In genomic region chrX:7119927-7120577, GRCh38 we compare ENCODE assay signal across 15 cellular contexts. TPM values are rescaled to one million over a fixed set of nuclear protein-coding genes. Genes with fewer than 3 reads are reported as not detected.
DNase-seq lines count a peak whose midpoint lies in the region; ATAC-seq, FAIRE-seq and TF ChIP-seq lines count a peak whose summit lies in the region.
"Had no signal": no experiment of that assay in that cellular context is flagged by ENCODE, and none has a peak within 500 bp of the region (broad histone marks: within the 10 kb centered on the region; RNA-seq: fewer than 3 reads in every experiment).

No MANE protein-coding gene starts in this region.

- H2AFZ ChIP-seq in HepG2 (ENCODE audit: low read length) (no peak overlapping the region), osteoblast (ENCODE audit: low read length) (no peak overlapping the region)

- peaks cover 54% of the 10 kb centered on the region for H3K36me3 Mint-ChIP-seq in activated T-cell treated with anti-CD3 and anti-CD28 coated beads, Interleukin-2, amount 50 U/mL, for 24 hours (ENCODE audit: low read depth)
- H3K36me3 Mint-ChIP-seq in activated CD8-positive, alpha-beta memory T cell treated with anti-CD3 and anti-CD28 coated beads, Interleukin-2, amount 10 ng/mL, durations not matched to agents 7 days and 5 days, result peaks cover 7% of the 10 kb centered on the region

- H3K4me2 ChIP-seq in HepG2 (ENCODE audit: low read depth, low read length) (peak overlapping the region; percentile 65), osteoblast (ENCODE audit: insufficient read depth, low read length) (no peak overlapping the region)
- H3K4me2 ChIP-seq: smooth muscle cell had no signal

- ATAC-seq in HepG2 (peak; percentile 78), GM21360 (IDR thresholded peaks at IDR 0.05; ENCODE audit: unreplicated experiment) (no peak)
- ATAC-seq in activated CD8-positive, alpha-beta memory T cell treated with anti-CD3 and anti-CD28 coated beads, Interleukin-2, amount 10 ng/mL, durations not matched to agents 7 days and 5 days, result no peak

- BruUV-seq in HepG2 (replicated peaks; lab: Mats Ljungman, UMichigan), result no TSS peak

- peaks cover 2% of the 10 kb centered on the region; the same call in 1 of the 2 replicates for H4K20me1 ChIP-seq in HepG2 (ENCODE audit: insufficient read depth, low read length)
- peaks cover 38% of the 10 kb centered on the region for H4K20me1 ChIP-seq in osteoblast (ENCODE audit: insufficient read depth, low read length)

- peaks cover 22% of the 10 kb centered on the region for H3K4me1 ChIP-seq in SJSA1 (replicated peaks)
- peaks cover 22% of the 10 kb centered on the region for H3K4me1 ChIP-seq in HepG2 (ENCODE audit: insufficient read depth, low read length)
- H3K4me1 ChIP-seq in urinary bladder (ENCODE audit: insufficient read depth), result no peaks in the 10 kb centered on the region
- peaks cover 9% of the 10 kb centered on the region for H3K4me1 ChIP-seq in osteoblast (ENCODE audit: insufficient read depth, low read length)

- no peak overlapping the region for H3K9ac ChIP-seq in HepG2 (ENCODE audit: insufficient read depth, low read depth, low read length)

- H3K4me3 ChIP-seq in SJSA1, result no peak overlapping the region
- H3K4me3 ChIP-seq in HepG2 (replicated peaks in 1 of 3; ENCODE audit: insufficient read depth in 1 of 3, low read depth in 2 of 3, low read length in 3 of 3), result peak overlapping the region in 2 of 3 experiments; percentile 6 to 37; a peak in 3 of 6 replicates
- H3K4me3 ChIP-seq in urinary bladder (ENCODE audit: low read depth, low read length), result no peak overlapping the region
- no peak overlapping the region for H3K4me3 ChIP-seq in osteoblast (ENCODE audit: insufficient read depth, low read length)
- H3K4me3 ChIP-seq: smooth muscle cell had no signal

- H3K79me2 ChIP-seq in HepG2 (ENCODE audit: insufficient read depth, low read length) (peaks cover 2% of the 10 kb centered on the region), osteoblast (ENCODE audit: insufficient read depth, low read length) (peaks cover 63% of the 10 kb centered on the region)

- H3K9me3 ChIP-seq in SJSA1 (replicated peaks), result no peaks in the 10 kb centered on the region
- H3K9me3 ChIP-seq in HepG2 (ENCODE audit: low read length), result no peaks in the 10 kb centered on the region
- no peaks in the 10 kb centered on the region for H3K9me3 ChIP-seq in osteoblast (ENCODE audit: low read depth, low read length)

- no peaks in the 10 kb centered on the region for H3K27me3 Mint-ChIP-seq in activated T-cell treated with anti-CD3 and anti-CD28 coated beads, Interleukin-2, amount 50 U/mL, for 24 hours
- H3K27me3 Mint-ChIP-seq in activated CD8-positive, alpha-beta memory T cell treated with anti-CD3 and anti-CD28 coated beads, Interleukin-2, amount 10 ng/mL, durations not matched to agents 7 days and 5 days, result no peaks in the 10 kb centered on the region
- H3K27me3 Mint-ChIP-seq: dendritic cell treated with granulocyte-macrophage colony-stimulating factor and Interleukin-4, amounts not matched to agents 40 ng/mL and 50 ng/mL, for 4 days had no signal

- no peak for TF ChIP-seq POLR2A in HepG2 (IDR thresholded peaks at IDR 0.05; ENCODE audit: insufficient read depth in 1 of 2, low read depth in 2 of 2, low read length in 2 of 2)

- H3K27ac Mint-ChIP-seq in activated T-cell treated with anti-CD3 and anti-CD28 coated beads, Interleukin-2, amount 50 U/mL, for 24 hours, result peak overlapping the region; percentile 33
- H3K27ac Mint-ChIP-seq in activated CD8-positive, alpha-beta memory T cell treated with anti-CD3 and anti-CD28 coated beads, Interleukin-2, amount 10 ng/mL, durations not matched to agents 7 days and 5 days, result no peak overlapping the region
- H3K27ac Mint-ChIP-seq: dendritic cell treated with granulocyte-macrophage colony-stimulating factor and Interleukin-4, amounts not matched to agents 40 ng/mL and 50 ng/mL, for 4 days had no signal

- POLR2A ChIA-PET in HepG2 (lab: Yijun Ruan, JAX), result no interaction called here

- TF ChIP-seq CTCF in HepG2 (CRISPR knock-in tag; IDR thresholded peaks at IDR 0.05) (no peak), osteoblast (IDR thresholded peaks at IDR 0.05; ENCODE audit: extremely low read depth, low read depth, low read length) (no peak)

- intact Hi-C loops in HepG2 (cut with micrococcal nuclease; ENCODE audit: unreplicated experiment), result no loop called here

- H3K27me3 ChIP-seq in SJSA1 (replicated peaks) (no peaks in the 10 kb centered on the region), HepG2 (ENCODE audit: control insufficient read depth in 1 of 2, insufficient read depth in 2 of 2, low read length in 2 of 2) (no peaks in the 10 kb centered on the region), osteoblast (ENCODE audit: insufficient read depth, low read length) (no peaks in the 10 kb centered on the region)

- no peak for TF ChIP-seq EP300 in HepG2 (IDR thresholded peaks at IDR 0.05; ENCODE audit: low read depth in 2 of 2, low read length in 2 of 2)
- TF ChIP-seq EP300 in HepG2 (CRISPR knock-in tag; IDR thresholded peaks at IDR 0.05; ENCODE audit: borderline replicate concordance), result no peak

- H3K36me3 ChIP-seq in SJSA1 (no peaks in the 10 kb centered on the region), HepG2 (replicated peaks in 1 of 2; ENCODE audit: control insufficient read depth in 1 of 2, insufficient read depth in 2 of 2, low read length in 2 of 2) (no peaks in the 10 kb centered on the region), urinary bladder (ENCODE audit: insufficient read depth) (no peaks in the 10 kb centered on the region), osteoblast (ENCODE audit: insufficient read depth, low read length) (no peaks in the 10 kb centered on the region)

- WGBS in HepG2 (ENCODE audit: low lambda C conversion rate), result 39% methylated on average over 8 of the region's 9 CpGs
- WGBS in urinary bladder, result 82% methylated on average over 9 of the region's 9 CpGs

- no peak for DNase-seq in activated T-cell treated with anti-CD3 and anti-CD28 coated beads, Interleukin-2, amount 50 U/mL, for 24 hours
- no peak for DNase-seq in activated T-cell treated with anti-CD3 and anti-CD28 coated beads, Interleukin-2, amount 50 U/mL, for 48 hours
- DNase-seq in SJSA1 (ENCODE audit: low read depth in 1 of 2, low spot score in 2 of 2), result no peak
- peak; percentile 31 for DNase-seq in HepG2 (ENCODE audit: low spot score)
- DNase-seq in activated CD8-positive, alpha-beta memory T cell treated with anti-CD3 and anti-CD28 coated beads, Interleukin-2, amount 10 ng/mL, durations not matched to agents 7 days and 5 days, result no peak
- DNase-seq in osteoblast (ENCODE audit: insufficient read length, low spot score, missing footprints), result no peak
- DNase-seq: activated CD4-positive, alpha-beta T cell treated with anti-CD3 and anti-CD28 coated beads for 48 hours; activated T-cell treated with anti-CD3 and anti-CD28 coated beads, Interleukin-2, amount 50 U/mL, for 1 hour; amniotic stem cell; NCI-H524; T-helper 2 cell had no signal

- H3K4me1 Mint-ChIP-seq in activated T-cell treated with anti-CD3 and anti-CD28 coated beads, Interleukin-2, amount 50 U/mL, for 24 hours (ENCODE audit: low read depth), result peaks cover 47% of the 10 kb centered on the region
- peaks cover 10% of the 10 kb centered on the region for H3K4me1 Mint-ChIP-seq in activated CD8-positive, alpha-beta memory T cell treated with anti-CD3 and anti-CD28 coated beads, Interleukin-2, amount 10 ng/mL, durations not matched to agents 7 days and 5 days

- H3K9me3 Mint-ChIP-seq in activated T-cell treated with anti-CD3 and anti-CD28 coated beads, Interleukin-2, amount 50 U/mL, for 24 hours, result no peaks in the 10 kb centered on the region
- no peaks in the 10 kb centered on the region for H3K9me3 Mint-ChIP-seq in activated CD8-positive, alpha-beta memory T cell treated with anti-CD3 and anti-CD28 coated beads, Interleukin-2, amount 10 ng/mL, durations not matched to agents 7 days and 5 days (ENCODE audit: low read depth)
- H3K9me3 Mint-ChIP-seq: dendritic cell treated with granulocyte-macrophage colony-stimulating factor and Interleukin-4, amounts not matched to agents 40 ng/mL and 50 ng/mL, for 4 days had no signal

- H3K4me3 Mint-ChIP-seq in activated T-cell treated with anti-CD3 and anti-CD28 coated beads, Interleukin-2, amount 50 U/mL, for 24 hours, result no peak overlapping the region
- no peak overlapping the region for H3K4me3 Mint-ChIP-seq in activated CD8-positive, alpha-beta memory T cell treated with anti-CD3 and anti-CD28 coated beads, Interleukin-2, amount 10 ng/mL, durations not matched to agents 7 days and 5 days
- H3K4me3 Mint-ChIP-seq: dendritic cell treated with granulocyte-macrophage colony-stimulating factor and Interleukin-4, amounts not matched to agents 40 ng/mL and 50 ng/mL, for 4 days had no signal

- no peak for TF ChIP-seq RAD21 in HepG2 (CRISPR knock-in tag; IDR thresholded peaks at IDR 0.05)

- H3K27ac ChIP-seq in SJSA1 (peak overlapping the region; percentile 56), HepG2 (ENCODE audit: extremely low read length, insufficient read depth, low read length) (peak overlapping the region; percentile 69), urinary bladder (ENCODE audit: low read depth) (peak overlapping the region; percentile 52), osteoblast (ENCODE audit: low read depth, low read length) (no peak overlapping the region)

- CTCF ChIA-PET in HepG2 (lab: Yijun Ruan, JAX; ENCODE audit: low intra/inter-chr PET ratio, low total read pairs), result no interaction called here
- CTCF ChIA-PET in activated CD8-positive, alpha-beta memory T cell treated with anti-CD3 and anti-CD28 coated beads, Interleukin-2, amount 10 ng/mL, durations not matched to agents 7 days and 5 days (lab: Charles Lee), result no interaction called here

- in situ Hi-C loops in HepG2 (cut with HindIII; ENCODE audit: extremely low pct_ligation_motif_present, low pct_unique_long_range_greater_than_20kb), result no loop called here

- no peak for FAIRE-seq in HepG2 (lab: Jason Lieb, UNC)

RNA-seq across cellular contexts. Expression of gene STS, which starts 27.5 kb away (rescaled TPM):
- 2.4 and 4.4 TPM in 2 replicates for total RNA-seq in SJSA1 (2014; rRNA removed; shearing (Covaris generic))
- total RNA-seq in HepG2 (2016; rRNA removed; fragmentation: Illumina TruSeq; extraction: Trizol), result 1.5 and 2.0 TPM in 2 replicates
- total RNA-seq in HepG2 (2016; cell fraction: cytosol; rRNA removed; fragmentation: Illumina TruSeq; extraction: Trizol; ENCODE audit: low read depth), result 0.40 and 0.53 TPM in 2 replicates
- 1.6 and 2.1 TPM in 2 replicates for total RNA-seq in HepG2 (2016; cell fraction: insoluble cytoplasmic fraction; rRNA removed; fragmentation: Illumina TruSeq; extraction: Trizol)
- 1.9 TPM in 2 replicates for total RNA-seq in HepG2 (2016; cell fraction: membrane; rRNA removed; fragmentation: Illumina TruSeq; extraction: Trizol)
- 1.4 and 1.7 TPM in 2 replicates for total RNA-seq in HepG2 (2016; cell fraction: nucleus; rRNA removed; fragmentation: Illumina TruSeq; extraction: Trizol)
- 0.87 and 0.88 TPM in 2 replicates for polyA plus RNA-seq in HepG2 (2011; rRNA removed)
- polyA plus RNA-seq in HepG2 (2011; cell fraction: cytosol; rRNA removed), result 0.60 and 0.95 TPM in 2 replicates
- polyA plus RNA-seq in HepG2 (2011; cell fraction: nucleus; rRNA removed), result 0.32 and 0.54 TPM in 2 replicates
- 1.0 and 1.2 TPM in 2 replicates for polyA plus RNA-seq in HepG2 (2012)
- 0.45 and 0.62 TPM in 2 replicates for polyA plus RNA-seq in HepG2 (2016; cell fraction: cytosol; fragmentation: Illumina TruSeq; extraction: Trizol; ENCODE audit: low read depth)
- polyA plus RNA-seq in HepG2 (2016; cell fraction: insoluble cytoplasmic fraction; fragmentation: Illumina TruSeq; extraction: Trizol; ENCODE audit: low read depth), result 2.5 TPM in 2 replicates
- 1.7 and 2.0 TPM in 2 replicates for polyA plus RNA-seq in HepG2 (2016; cell fraction: membrane; fragmentation: Illumina TruSeq; extraction: Trizol; ENCODE audit: low read depth)
- polyA plus RNA-seq in HepG2 (2016; cell fraction: nucleus; fragmentation: Illumina TruSeq; extraction: Trizol; ENCODE audit: insufficient read depth, low read depth), result 1.5 and 1.7 TPM in 2 replicates
- polyA minus RNA-seq in HepG2 (2011; rRNA and poly(A)+ RNA removed; ENCODE audit: low replicate concordance), result 2.4 and 36.0 TPM in 2 replicates
- 1.2 and 2.6 TPM in 2 replicates for polyA minus RNA-seq in HepG2 (2011; cell fraction: cytosol; rRNA and poly(A)+ RNA removed)
- polyA minus RNA-seq in HepG2 (2011; cell fraction: nucleus; rRNA and poly(A)+ RNA removed), result 1.0 and 2.4 TPM in 2 replicates
- 11.8 TPM for total RNA-seq in urinary bladder
- polyA plus RNA-seq in urinary bladder, result 4.5 TPM
- 1 to 10 TPM; 1.5 to 1.7 TPM for total RNA-seq in activated CD8-positive, alpha-beta memory T cell treated with anti-CD3 and anti-CD28 coated beads, Interleukin-2, amount 10 ng/mL, durations not matched to agents 7 days and 5 days
- total RNA-seq in osteoblast, result 10.9 and 15.0 TPM in 2 replicates

RNA-seq across cellular contexts. Expression of gene PUDP, which starts 27.9 kb away (rescaled TPM):
- total RNA-seq in SJSA1 (2014; rRNA removed; shearing (Covaris generic)), result 8.2 and 8.7 TPM in 2 replicates
- 7.5 and 16.3 TPM in 2 replicates for total RNA-seq in HepG2 (2016; rRNA removed; fragmentation: Illumina TruSeq; extraction: Trizol)
- 1.9 and 2.0 TPM in 2 replicates for total RNA-seq in HepG2 (2016; cell fraction: cytosol; rRNA removed; fragmentation: Illumina TruSeq; extraction: Trizol; ENCODE audit: low read depth)
- total RNA-seq in HepG2 (2016; cell fraction: insoluble cytoplasmic fraction; rRNA removed; fragmentation: Illumina TruSeq; extraction: Trizol), result 7.1 and 17.4 TPM in 2 replicates
- total RNA-seq in HepG2 (2016; cell fraction: membrane; rRNA removed; fragmentation: Illumina TruSeq; extraction: Trizol), result 8.8 and 9.0 TPM in 2 replicates
- total RNA-seq in HepG2 (2016; cell fraction: nucleus; rRNA removed; fragmentation: Illumina TruSeq; extraction: Trizol), result 7.7 and 8.1 TPM in 2 replicates
- polyA plus RNA-seq in HepG2 (2011; rRNA removed), result 17.7 and 23.5 TPM in 2 replicates
- 17.5 and 21.4 TPM in 2 replicates for polyA plus RNA-seq in HepG2 (2011; cell fraction: cytosol; rRNA removed)
- 5.4 and 6.3 TPM in 2 replicates for polyA plus RNA-seq in HepG2 (2011; cell fraction: nucleus; rRNA removed)
- 17.4 and 19.4 TPM in 2 replicates for polyA plus RNA-seq in HepG2 (2012)
- polyA plus RNA-seq in HepG2 (2016; cell fraction: cytosol; fragmentation: Illumina TruSeq; extraction: Trizol; ENCODE audit: low read depth), result 3.0 and 3.9 TPM in 2 replicates
- 32.6 and 35.0 TPM in 2 replicates for polyA plus RNA-seq in HepG2 (2016; cell fraction: insoluble cytoplasmic fraction; fragmentation: Illumina TruSeq; extraction: Trizol; ENCODE audit: low read depth)
- 10.4 and 10.6 TPM in 2 replicates for polyA plus RNA-seq in HepG2 (2016; cell fraction: membrane; fragmentation: Illumina TruSeq; extraction: Trizol; ENCODE audit: low read depth)
- 11.5 and 12.1 TPM in 2 replicates for polyA plus RNA-seq in HepG2 (2016; cell fraction: nucleus; fragmentation: Illumina TruSeq; extraction: Trizol; ENCODE audit: insufficient read depth, low read depth)
- polyA minus RNA-seq in HepG2 (2011; rRNA and poly(A)+ RNA removed; ENCODE audit: low replicate concordance), result 18.1 and 31.8 TPM in 2 replicates
- 10.1 and 12.8 TPM in 2 replicates for polyA minus RNA-seq in HepG2 (2011; cell fraction: cytosol; rRNA and poly(A)+ RNA removed)
- polyA minus RNA-seq in HepG2 (2011; cell fraction: nucleus; rRNA and poly(A)+ RNA removed), result 14.5 and 17.7 TPM in 2 replicates
- total RNA-seq in urinary bladder, result 11.6 TPM
- polyA plus RNA-seq in urinary bladder, result 10.2 TPM
- 10 to 100 TPM; 16.3 to 19.1 TPM for total RNA-seq in activated CD8-positive, alpha-beta memory T cell treated with anti-CD3 and anti-CD28 coated beads, Interleukin-2, amount 10 ng/mL, durations not matched to agents 7 days and 5 days
- 6.5 and 9.4 TPM in 2 replicates for total RNA-seq in osteoblast

Comparison
In these comparisons a context has a peak if more than half of its experiments do, and no peak if none do; other contexts are left out.
1. H3K4me3 ChIP-seq: peak in HepG2 (2 of 3); none in SJSA1 (single experiment), urinary bladder (single experiment) and osteoblast (single experiment).